Comparison of ENCODE assay signal across 29 cellular contexts in genomic region chr2:196083601-196084000, GRCh38.
"Had no signal": no experiment of that assay in that cellular context is flagged by ENCODE, and none has a peak within 500 bp of the region (broad histone marks: within the 10 kb centered on the region; RNA-seq: fewer than 3 reads in every experiment).

No MANE protein-coding gene starts in this region.

- DNase-seq: stimulated activated CD4-positive, alpha-beta T cell treated with anti-CD3 and anti-CD28 coated beads, Interleukin-2, amount 100 ng/mL, for 48 hours; stimulated activated CD4-positive, alpha-beta T cell treated with anti-CD3 and anti-CD28 coated beads, Interleukin-4, amount 100 ng/mL, for 1 hour; stimulated activated CD4-positive, alpha-beta T cell treated with anti-CD3 and anti-CD28 coated beads, Interleukin-4, amount 100 ng/mL, for 24 hours; stimulated activated CD4-positive, alpha-beta T cell treated with anti-CD3 and anti-CD28 coated beads, Interleukin-4, amount 100 ng/mL, for 4 hours; stimulated activated CD8-positive, alpha-beta memory T cell treated with anti-CD3 and anti-CD28 coated beads, Interleukin-4, amount 100 ng/mL, for 48 hours; stimulated activated naive B cell treated with anti-CD40 and anti-IgM and Interleukin-4, amounts not matched to agents 10 μg/mL and 1 μg/mL and 100 μg/mL, for 72 hours; stimulated activated naive CD4-positive, alpha-beta T cell; stimulated activated naive CD4-positive, alpha-beta T cell treated with Interleukin-2 at 50 U/mL for 16 hours; stimulated activated naive CD8-positive, alpha-beta T cell treated with anti-CD3 and anti-CD28 coated beads, Interleukin-15, amount 100 ng/mL, for 72 hours; stimulated activated naive CD8-positive, alpha-beta T cell treated with anti-CD3 and anti-CD28 coated beads, Interleukin-15, Interleukin-2, amounts not matched to agents 100 U/mL and 50 U/mL, for 24 hours; stomach; substantia nigra; testis; thyroid gland; tibial artery; transverse colon; trophoblast cell; upper lobe of left lung; upper lobe of right lung; uterus had no signal

- H3K36me3 Mint-ChIP-seq: stimulated activated effector memory CD8-positive, alpha-beta T cell treated with anti-CD3 and anti-CD28 coated beads, Interleukin-12 subunit alpha, Interleukin-12 subunit beta, amount 100 ng/mL, for 72 hours; type B pancreatic cell had no signal

- H3K9me3 Mint-ChIP-seq: type B pancreatic cell had no signal

- H3K4me1 ChIP-seq: testis, uterus, vagina had no signal

- FAIRE-seq: urothelium cell line had no signal

- H3K27me3 ChIP-seq: stomach, suprapubic skin, testis, thyroid gland, tibial artery, tibial nerve, transverse colon, upper lobe of left lung, upper lobe of right lung, uterus, vagina had no signal

- H3K36me3 ChIP-seq: stomach, suprapubic skin, thoracic aorta, thyroid gland, tibial artery, tibial nerve, transverse colon, upper lobe of left lung, upper lobe of right lung, uterus, vagina had no signal

- H3K27ac ChIP-seq: stomach, suprapubic skin, testis, thoracic aorta, thyroid gland, tibial artery, tibial nerve, transverse colon, upper lobe of left lung, upper lobe of right lung, uterus, vagina had no signal

- H3K9me3 ChIP-seq: testis, thoracic aorta, thyroid gland, tibial artery, tibial nerve, upper lobe of right lung, uterus, vagina had no signal

- H3K4me3 ChIP-seq: stomach, suprapubic skin, testis, thoracic aorta, thyroid gland, tibial artery, tibial nerve, transverse colon, upper lobe of left lung, upper lobe of right lung, uterus, vagina had no signal

- H3K4me3 Mint-ChIP-seq: stimulated activated effector memory CD8-positive, alpha-beta T cell treated with anti-CD3 and anti-CD28 coated beads, Interleukin-12 subunit alpha, Interleukin-12 subunit beta, amount 100 ng/mL, for 72 hours; stimulated activated memory B cell treated with anti-CD40 and anti-IgM and Interleukin-4, amounts not matched to agents 10 μg/mL and 1 μg/mL and 100 μg/mL, for 72 hours; stimulated activated naive B cell treated with anti-CD40 and anti-IgM and Interleukin-4, amounts not matched to agents 10 μg/mL and 1 μg/mL and 100 μg/mL, for 72 hours; stimulated activated naive CD8-positive, alpha-beta T cell treated with anti-CD3 and anti-CD28 coated beads, Interleukin-15, amount 100 ng/mL, for 72 hours; stimulated activated naive CD8-positive, alpha-beta T cell treated with anti-CD3 and anti-CD28 coated beads, Interleukin-15, Interleukin-2, amounts not matched to agents 100 ng/mL and 50 ng/mL, for 24 hours; type B pancreatic cell had no signal

- H3K27ac Mint-ChIP-seq: stimulated activated effector memory CD8-positive, alpha-beta T cell treated with anti-CD3 and anti-CD28 coated beads, Interleukin-12 subunit alpha, Interleukin-12 subunit beta, amount 100 ng/mL, for 72 hours; stimulated activated memory B cell treated with anti-CD40 and anti-IgM and Interleukin-4, amounts not matched to agents 10 μg/mL and 1 μg/mL and 100 μg/mL, for 72 hours; stimulated activated naive B cell treated with anti-CD40 and anti-IgM and Interleukin-4, amounts not matched to agents 10 μg/mL and 1 μg/mL and 100 μg/mL, for 72 hours; stimulated activated naive CD8-positive, alpha-beta T cell treated with anti-CD3 and anti-CD28 coated beads, Interleukin-15, amount 100 ng/mL, for 72 hours; stimulated activated naive CD8-positive, alpha-beta T cell treated with anti-CD3 and anti-CD28 coated beads, Interleukin-15, Interleukin-2, amounts not matched to agents 100 ng/mL and 50 ng/mL, for 24 hours; type B pancreatic cell had no signal

- ATAC-seq: stimulated activated effector memory CD8-positive, alpha-beta T cell treated with anti-CD3 and anti-CD28 coated beads, Interleukin-12 subunit alpha, Interleukin-12 subunit beta, amount 100 ng/mL, for 72 hours; stimulated activated memory B cell treated with anti-CD40 and anti-IgM and Interleukin-4, amounts not matched to agents 10 μg/mL and 1 μg/mL and 100 μg/mL, for 72 hours; stimulated activated naive B cell treated with anti-CD40 and anti-IgM and Interleukin-4, amounts not matched to agents 10 μg/mL and 1 μg/mL and 100 μg/mL, for 72 hours; stimulated activated naive CD8-positive, alpha-beta T cell treated with anti-CD3 and anti-CD28 coated beads, Interleukin-15, amount 100 ng/mL, for 72 hours; stimulated activated naive CD8-positive, alpha-beta T cell treated with anti-CD3 and anti-CD28 coated beads, Interleukin-15, Interleukin-2, amounts not matched to agents 100 U/mL and 50 U/mL, for 24 hours; upper lobe of right lung had no signal

- H3K27me3 Mint-ChIP-seq: stimulated activated memory B cell treated with anti-CD40 and anti-IgM and Interleukin-4, amounts not matched to agents 10 μg/mL and 1 μg/mL and 100 μg/mL, for 72 hours; stimulated activated naive B cell treated with anti-CD40 and anti-IgM and Interleukin-4, amounts not matched to agents 10 μg/mL and 1 μg/mL and 100 μg/mL, for 72 hours; stimulated activated naive CD8-positive, alpha-beta T cell treated with anti-CD3 and anti-CD28 coated beads, Interleukin-15, amount 100 ng/mL, for 72 hours; stimulated activated naive CD8-positive, alpha-beta T cell treated with anti-CD3 and anti-CD28 coated beads, Interleukin-15, Interleukin-2, amounts not matched to agents 100 ng/mL and 50 ng/mL, for 24 hours; type B pancreatic cell had no signal
